8 cellular contexts compared by ENCODE assay signal in genomic region chr5:161546463-161547301, GRCh38.
A peak's percentile ranks its signal among the peaks of the same experiment; 100 is the strongest.
DNase-seq lines count a peak whose midpoint lies in the region; ATAC-seq lines count a peak whose summit lies in the region.

GABRB2 (minus strand) TSS chr5:161546725; CDS start chr5:161546643, 82 bp downstream.

- DNase-seq in Ammon's horn (ENCODE audit: low spot score) (peak; percentile 82), NCI-H526 (lab: John Stamatoyannopoulos, UW) (peak; percentile 45 to 66), astrocyte of the hippocampus (ENCODE audit: low read depth, low spot score) (peak; percentile 79), retina (peak; percentile 86), RKO (ENCODE audit: low spot score) (no peak)

- peak within 1 kb of the TSS; percentile 34 for H3K4me3 ChIP-seq in iPS-11a (ENCODE audit: low read depth, low read length)

- ATAC-seq in GM18502 (IDR thresholded peaks at IDR 0.05; ENCODE audit: poor library complexity, unreplicated experiment): peak; percentile 77
- ATAC-seq in HG02885 (IDR thresholded peaks at IDR 0.05; ENCODE audit: poor library complexity, unreplicated experiment): peak; percentile 75
